ENCODE assay signal across 25 cellular contexts in genomic region chr11:121035169-121035755, GRCh38. TPM values are rescaled to one million over a fixed set of nuclear protein-coding genes. Genes with fewer than 3 reads are reported as not detected.
DNase-seq lines count a peak whose midpoint lies in the region; ATAC-seq and TF ChIP-seq lines count a peak whose summit lies in the region.
"Had no signal": no experiment of that assay in that cellular context is flagged by ENCODE, and none has a peak within 500 bp of the region (broad histone marks: within the 10 kb centered on the region; RNA-seq: fewer than 3 reads in every experiment).

No MANE protein-coding gene starts in this region.

- TF ChIP-seq CTCF in HEK293 (tag by site-specific recombination; IDR thresholded peaks at IDR 0.05), result no peak
- no peak for TF ChIP-seq CTCF in mesothelial cell of epicardium (IDR thresholded peaks at IDR 0.05; ENCODE audit: unreplicated experiment)
- no peak for TF ChIP-seq CTCF in Caco-2 (IDR thresholded peaks at IDR 0.05; ENCODE audit: insufficient read depth in 1 of 2, low read depth in 1 of 2, low read length in 1 of 2, severe bottlenecking in 1 of 2, unreplicated experiment in 1 of 2)

- H3K4me3 ChIP-seq in HEK293 (ENCODE audit: low read depth, low read length) (no peak overlapping the region), Caco-2 (ENCODE audit: low read depth, low read length) (no peak overlapping the region)
- H3K4me3 ChIP-seq: ascending aorta, BLaER1, SJSA1 had no signal

- H3K27ac ChIP-seq in HEK293 (ENCODE audit: extremely low read depth, low read depth, low read length), result no peak overlapping the region
- H3K27ac ChIP-seq: ascending aorta, BLaER1, HL-60, SJSA1 had no signal

- H3K9me3 ChIP-seq in HEK293 (ENCODE audit: control insufficient read depth, insufficient read depth, low read depth, low read length) (no peaks in the 10 kb centered on the region), Caco-2 (no peaks in the 10 kb centered on the region)
- H3K9me3 ChIP-seq: ascending aorta, BLaER1, SJSA1 had no signal

- H3K36me3 ChIP-seq in HEK293 (ENCODE audit: control insufficient read depth in 2 of 2, insufficient read depth in 1 of 2, low read length in 2 of 2) (no peaks in the 10 kb centered on the region), Caco-2 (ENCODE audit: control insufficient read depth, insufficient read depth, low read length) (0 out of 2 replicates have a peak, but pooled peaks cover 1% of the 10 kb centered on the region)
- H3K36me3 ChIP-seq: ascending aorta, BLaER1, SJSA1 had no signal

- ATAC-seq in HG02588 (IDR thresholded peaks at IDR 0.05; ENCODE audit: unreplicated experiment), result no peak
- ATAC-seq: HCT116 had no signal

- H3K27me3 ChIP-seq in Caco-2 (replicated peaks; ENCODE audit: control insufficient read depth, insufficient read depth, low read length), result no peaks in the 10 kb centered on the region
- H3K27me3 ChIP-seq: ascending aorta, BLaER1, SJSA1 had no signal

- H3K27me3 Mint-ChIP-seq in activated CD4-positive, alpha-beta T cell treated with anti-CD3 and anti-CD28 coated beads, Interleukin-2, amount 10 ng/mL, durations not matched to agents 24 days and 14 days, result peaks cover 2% of the 10 kb centered on the region
- H3K27me3 Mint-ChIP-seq in mesothelial cell of epicardium (ENCODE audit: low read depth) (no peaks in the 10 kb centered on the region), Caco-2 (ENCODE audit: insufficient read depth, unreplicated experiment) (no peaks in the 10 kb centered on the region)
- H3K27me3 Mint-ChIP-seq: activated CD8-positive, alpha-beta memory T cell treated with anti-CD3 and anti-CD28 coated beads, Interleukin-2, amount 10 ng/mL, durations not matched to agents 7 days and 5 days had no signal

- H3K4me1 ChIP-seq in HEK293 (ENCODE audit: control insufficient read depth, insufficient read depth, low read length) (peaks cover 16% of the 10 kb centered on the region), Caco-2 (peaks cover 17% of the 10 kb centered on the region)
- H3K4me1 ChIP-seq: ascending aorta, SJSA1 had no signal

- H3K9me3 Mint-ChIP-seq in activated CD4-positive, alpha-beta T cell treated with anti-CD3 and anti-CD28 coated beads, Interleukin-2, amount 10 ng/mL, durations not matched to agents 24 days and 14 days, result no peaks in the 10 kb centered on the region
- H3K9me3 Mint-ChIP-seq in mesothelial cell of epicardium (no peaks in the 10 kb centered on the region), Caco-2 (ENCODE audit: unreplicated experiment) (no peaks in the 10 kb centered on the region)
- H3K9me3 Mint-ChIP-seq: activated T-cell treated with anti-CD3 and anti-CD28 coated beads, Interleukin-2, amount 50 U/mL, for 72 hours had no signal

- peaks cover 25% of the 10 kb centered on the region for H3K4me1 Mint-ChIP-seq in activated CD4-positive, alpha-beta T cell treated with anti-CD3 and anti-CD28 coated beads, Interleukin-2, amount 10 ng/mL, durations not matched to agents 24 days and 14 days
- peaks cover 25% of the 10 kb centered on the region for H3K4me1 Mint-ChIP-seq in mesothelial cell of epicardium
- H3K4me1 Mint-ChIP-seq in Caco-2 (ENCODE audit: low read depth, unreplicated experiment), result peaks cover 28% of the 10 kb centered on the region

- no peak overlapping the region for H3K4me3 Mint-ChIP-seq in activated CD4-positive, alpha-beta T cell treated with anti-CD3 and anti-CD28 coated beads, Interleukin-2, amount 10 ng/mL, durations not matched to agents 24 days and 14 days
- H3K4me3 Mint-ChIP-seq in mesothelial cell of epicardium, result no peak overlapping the region
- H3K4me3 Mint-ChIP-seq in Caco-2 (ENCODE audit: unreplicated experiment), result no peak overlapping the region
- H3K4me3 Mint-ChIP-seq: activated CD8-positive, alpha-beta memory T cell treated with anti-CD3 and anti-CD28 coated beads, Interleukin-2, amount 10 ng/mL, durations not matched to agents 7 days and 5 days had no signal

- no TSS peak for BruUV-seq in Caco-2 (replicated peaks; lab: Mats Ljungman, UMichigan)

- intact Hi-C loops in activated CD4-positive, alpha-beta T cell treated with anti-CD3 and anti-CD28 coated beads, Interleukin-2, amount 10 ng/mL, durations not matched to agents 24 days and 14 days (cut with micrococcal nuclease), result no loop called here
- intact Hi-C loops in Caco-2 (cut with micrococcal nuclease; ENCODE audit: unreplicated experiment), result no loop called here

- H3K36me3 Mint-ChIP-seq in activated CD4-positive, alpha-beta T cell treated with anti-CD3 and anti-CD28 coated beads, Interleukin-2, amount 10 ng/mL, durations not matched to agents 24 days and 14 days (ENCODE audit: low read depth), result no peaks in the 10 kb centered on the region
- H3K36me3 Mint-ChIP-seq in mesothelial cell of epicardium (peaks cover 8% of the 10 kb centered on the region), Caco-2 (ENCODE audit: insufficient read depth, unreplicated experiment) (no peaks in the 10 kb centered on the region)

- CTCF ChIA-PET in HEK293 (lab: Yijun Ruan, JAX) (no interaction called here), Caco-2 (lab: Charles Lee) (no interaction called here)

- DNase-seq in activated CD4-positive, alpha-beta T cell treated with anti-CD3 and anti-CD28 coated beads, Interleukin-2, amount 10 ng/mL, durations not matched to agents 24 days and 14 days, result no peak
- DNase-seq in activated CD4-positive, alpha-beta T cell treated with anti-CD3 and anti-CD28 coated beads for 1 hour, result no peak
- peak; percentile 23 for DNase-seq in astrocyte of the hippocampus (ENCODE audit: low read depth, low spot score)
- DNase-seq in mesothelial cell of epicardium (ENCODE audit: low spot score in 2 of 2, unreplicated experiment in 2 of 2), result no peak
- DNase-seq in Caco-2, result no peak
- DNase-seq in NCI-H2196 (lab: John Stamatoyannopoulos, UW; ENCODE audit: unreplicated experiment), result no peak
- DNase-seq: activated CD4-positive, alpha-beta T cell treated with anti-CD3 and anti-CD28 coated beads, Interleukin-2, amount 50 U/mL, for 1 hour; activated naive CD4-positive, alpha-beta T cell treated with anti-CD3 and anti-CD28 coated beads, Interleukin-2, amount 50 U/mL, for 16 hours; central memory CD4-positive, alpha-beta T cell; glutamatergic neuron; kidney glomerular epithelial cell; NCI-H1048; NCI-H524 treated with DMSO at 0.1 percent for 48 hours; nucleus accumbens; small intestine; stimulated activated CD4-positive, alpha-beta T cell treated with anti-CD3 and anti-CD28 coated beads, Interleukin-2, amount 100 ng/mL, for 24 hours had no signal

- peak overlapping the region; percentile 27 for H3K27ac Mint-ChIP-seq in activated CD4-positive, alpha-beta T cell treated with anti-CD3 and anti-CD28 coated beads, Interleukin-2, amount 10 ng/mL, durations not matched to agents 24 days and 14 days
- peak overlapping the region; percentile 31 for H3K27ac Mint-ChIP-seq in mesothelial cell of epicardium
- H3K27ac Mint-ChIP-seq in Caco-2 (ENCODE audit: unreplicated experiment), result no peak overlapping the region
- H3K27ac Mint-ChIP-seq: activated CD8-positive, alpha-beta memory T cell treated with anti-CD3 and anti-CD28 coated beads, Interleukin-2, amount 10 ng/mL, durations not matched to agents 7 days and 5 days had no signal

- POLR2A ChIA-PET in HEK293 (lab: Yijun Ruan, JAX) (interaction anchor here (1.8 kb wide), 1 partner anchor 11 kb away, joined by 9 read pairs; the partner anchor contains the start of gene TBCEL), Caco-2 (lab: Charles Lee) (no interaction called here)

TF ChIP-seq in HEK293, 187 proteins besides CTCF, POLR2A, EP300 and RAD21:
- TF ChIP-seq OSR2 (tag by site-specific recombination; IDR thresholded peaks at IDR 0.05), result peak; percentile 28; the same call in 1 of the 2 replicates
- no peak for TF ChIP-seq ZNF623 (tag by site-specific recombination; IDR thresholded peaks at IDR 0.05)
- TF ChIP-seq ZNF223 (tag by site-specific recombination; IDR thresholded peaks at IDR 0.05), result no peak

RNA-seq across cellular contexts. Expression of gene TBCEL, which starts 11.4 kb away (rescaled TPM):
- 8.7 and 9.6 TPM in 2 replicates for total RNA-seq in activated CD4-positive, alpha-beta T cell treated with anti-CD3 and anti-CD28 coated beads, Interleukin-2, amount 10 ng/mL, durations not matched to agents 24 days and 14 days
- total RNA-seq in mesothelial cell of epicardium (27.3 to 32.7 TPM (median 32.3 TPM) in 3 replicates), Caco-2 (2022) (23.6 and 24.3 TPM in 2 replicates)
